ENCODE assay signal across 1 cellular context in genomic region chr7:97006146-97006950, GRCh38.
A peak's percentile ranks its signal among the peaks of the same experiment; 100 is the strongest.
TF ChIP-seq lines count a peak whose summit lies in the region.

No MANE protein-coding gene starts in this region.

TF ChIP-seq in HepG2, 621 proteins besides CTCF, POLR2A, EP300 and RAD21 (continued from another document and continues in another):
- no peak for TF ChIP-seq ZBTB40 (IDR thresholded peaks at IDR 0.05)
- peak; percentile 68 for TF ChIP-seq ZBTB40 (CRISPR knock-in tag; IDR thresholded peaks at IDR 0.05)
- TF ChIP-seq NR1H2 (CRISPR knock-in tag; IDR thresholded peaks at IDR 0.05; ENCODE audit: borderline replicate concordance, low read depth), result 0 out of 2 replicates have a peak, but pooled peaks have one; percentile 33
- peak; percentile 65; the same call in 1 of the 2 replicates for TF ChIP-seq MXD4 (CRISPR knock-in tag; IDR thresholded peaks at IDR 0.05)
- TF ChIP-seq ZNF768 (CRISPR knock-in tag; IDR thresholded peaks at IDR 0.05), result peak; percentile 56; the same call in 1 of the 2 replicates
- TF ChIP-seq HCFC1 (IDR thresholded peaks at IDR 0.05; ENCODE audit: low read depth, low read length), result no peak
- 0 out of 2 replicates have a peak, but pooled peaks have one; percentile 13 for TF ChIP-seq ZNF564 (CRISPR knock-in tag; IDR thresholded peaks at IDR 0.05)
- peak; percentile 77; the same call in 1 of the 2 replicates for TF ChIP-seq KDM5B (CRISPR knock-in tag; IDR thresholded peaks at IDR 0.05; ENCODE audit: borderline replicate concordance)
- TF ChIP-seq SP5 (CRISPR knock-in tag; IDR thresholded peaks at IDR 0.05; ENCODE audit: borderline replicate concordance, low read depth), result 0 out of 2 replicates have a peak, but pooled peaks have one; percentile 17
- TF ChIP-seq PHF21A (CRISPR knock-in tag; IDR thresholded peaks at IDR 0.05), result peak; percentile 10; the same call in 1 of the 2 replicates
- TF ChIP-seq HDAC1 (CRISPR knock-in tag; IDR thresholded peaks at IDR 0.05), result 0 out of 2 replicates have a peak, but pooled peaks have one; percentile 23
- TF ChIP-seq HNF4G (IDR thresholded peaks at IDR 0.05; ENCODE audit: borderline replicate concordance, low read depth, low read length), result no peak
- 0 out of 2 replicates have a peak, but pooled peaks have one; percentile 8 for TF ChIP-seq HNF4G (CRISPR knock-in tag; IDR thresholded peaks at IDR 0.05; ENCODE audit: borderline replicate concordance, low read depth)
- no peak for TF ChIP-seq KDM6A (CRISPR knock-in tag; IDR thresholded peaks at IDR 0.05; ENCODE audit: low read depth)
- TF ChIP-seq PHF5A (CRISPR knock-in tag; IDR thresholded peaks at IDR 0.05; ENCODE audit: low read depth, unreplicated experiment), result no peak
- peak; percentile 71; the same call in 1 of the 2 replicates for TF ChIP-seq ZNF329 (CRISPR knock-in tag; IDR thresholded peaks at IDR 0.05; ENCODE audit: low read depth)
- peak; percentile 14; the same call in 1 of the 2 replicates for TF ChIP-seq KMT2A (CRISPR knock-in tag; IDR thresholded peaks at IDR 0.05)
- TF ChIP-seq PITX1 (CRISPR knock-in tag; IDR thresholded peaks at IDR 0.05), result 0 out of 2 replicates have a peak, but pooled peaks have one; percentile 5
- TF ChIP-seq MED1 (CRISPR knock-in tag; IDR thresholded peaks at IDR 0.05), result peak; percentile 13
- TF ChIP-seq ZNF180 (CRISPR knock-in tag; IDR thresholded peaks at IDR 0.05; ENCODE audit: borderline replicate concordance, low read depth), result no peak
- TF ChIP-seq ZFP91 (CRISPR knock-in tag; IDR thresholded peaks at IDR 0.05; ENCODE audit: borderline replicate concordance), result peak; percentile 46
- TF ChIP-seq TFAP4 (IDR thresholded peaks at IDR 0.05; ENCODE audit: borderline replicate concordance, low read depth), result peak; percentile 24; the same call in 1 of the 2 replicates
- TF ChIP-seq SKIL (CRISPR knock-in tag; IDR thresholded peaks at IDR 0.05; ENCODE audit: borderline replicate concordance), result 0 out of 2 replicates have a peak, but pooled peaks have one; percentile 28
- no peak for TF ChIP-seq HDAC6 (IDR thresholded peaks at IDR 0.05; ENCODE audit: low read depth, low read length)
- TF ChIP-seq PLSCR1 (CRISPR knock-in tag; IDR thresholded peaks at IDR 0.05; ENCODE audit: borderline replicate concordance), result 0 out of 2 replicates have a peak, but pooled peaks have one; percentile 6
- no peak for TF ChIP-seq PRDM10 (CRISPR knock-in tag; IDR thresholded peaks at IDR 0.05; ENCODE audit: low read depth)
- peak; percentile 60; the same call in 1 of the 2 replicates for TF ChIP-seq ZNF710 (CRISPR knock-in tag; IDR thresholded peaks at IDR 0.05; ENCODE audit: borderline replicate concordance)
- no peak for TF ChIP-seq PBX3 (CRISPR knock-in tag; IDR thresholded peaks at IDR 0.05; ENCODE audit: borderline replicate concordance)
